Comparison of ENCODE assay signal across 25 cellular contexts in genomic region chr2:164568317-164568716, GRCh38. TPM values are rescaled to one million over a fixed set of nuclear protein-coding genes. Genes with fewer than 3 reads are reported as not detected.
DNase-seq lines count a peak whose midpoint lies in the region; ATAC-seq and TF ChIP-seq lines count a peak whose summit lies in the region.
"Had no signal": no experiment of that assay in that cellular context is flagged by ENCODE, and none has a peak within 500 bp of the region (broad histone marks: within the 10 kb centered on the region; RNA-seq: fewer than 3 reads in every experiment).

No MANE protein-coding gene starts in this region.

- H3K4me3 ChIP-seq in heart left ventricle (peak overlapping the region in 7 of 12 donors; percentile 3 to 41 (median 20)), body of pancreas (peak overlapping the region in 1 of 2 donors; percentile 23), lower lobe of right lung (peak overlapping the region; percentile 15)
- H3K4me3 ChIP-seq: GM23248 had no signal

- no peaks in the 10 kb centered on the region for H3K36me3 ChIP-seq in heart left ventricle
- H3K36me3 ChIP-seq in body of pancreas (replicated peaks in 1 of 2; ENCODE audit: insufficient read depth in 1 of 2, low read depth in 2 of 2) = no peaks in the 10 kb centered on the region
- no peaks in the 10 kb centered on the region for H3K36me3 ChIP-seq in lower lobe of right lung

- H3K27me3 Mint-ChIP-seq in type B pancreatic cell = no peaks in the 10 kb centered on the region

- H3K4me3 Mint-ChIP-seq in type B pancreatic cell = peak overlapping the region; percentile 33
- H3K4me3 Mint-ChIP-seq: CD8-positive, alpha-beta T cell; H9; HFFc6 had no signal

- H3K4me1 ChIP-seq in heart left ventricle (peaks cover 0 to 8% (median 0%) of the 10 kb centered on the region in 12 donors), body of pancreas (peaks cover 36% of the 10 kb centered on the region), lower lobe of right lung (no peaks in the 10 kb centered on the region)

- DNase-seq in heart left ventricle (no peak), left ventricle myocardium superior (no peak), body of pancreas (peak in 1 of 4 donors; percentile 51), lower lobe of right lung (no peak), type B pancreatic cell (ENCODE audit: extremely low spot score, unreplicated experiment) (no peak), NCI-H2081 (lab: John Stamatoyannopoulos, UW) (no peak), RPMI8226 (no peak)
- DNase-seq: 8988T; AML-193; C1 segment of cervical spinal cord; CD8-positive, alpha-beta T cell; EL; GF-D8; GM23248; H9; HFFc6; KBM-7; NCI-H1105; NCI-H146; NCI-H2029; NCI-H226; NCI-H524; Right ventricle myocardium superior had no signal

- H3K9me3 Mint-ChIP-seq in type B pancreatic cell = no peaks in the 10 kb centered on the region
- H3K9me3 Mint-ChIP-seq: CD8-positive, alpha-beta T cell; H9; HFFc6 had no signal

- H3K27me3 ChIP-seq in heart left ventricle (no peaks in the 10 kb centered on the region), body of pancreas (no peaks in the 10 kb centered on the region), lower lobe of right lung (ENCODE audit: low read depth) (no peaks in the 10 kb centered on the region)

- H3K36me3 Mint-ChIP-seq in type B pancreatic cell = no peaks in the 10 kb centered on the region
- H3K36me3 Mint-ChIP-seq: CD8-positive, alpha-beta T cell had no signal

- 82 to 92% (median 84%) methylated on average over 5 of the region's 5 CpGs for WGBS in heart left ventricle, 4 donors
- WGBS in body of pancreas, 2 donors = 18 to 22% methylated on average over 5 of the region's 5 CpGs

- H3K27ac Mint-ChIP-seq in type B pancreatic cell = no peak overlapping the region
- H3K27ac Mint-ChIP-seq: CD8-positive, alpha-beta T cell; H9; HFFc6 had no signal

- no peak for ATAC-seq in heart left ventricle
- no peak for ATAC-seq in left ventricle myocardium superior
- peak; percentile 25 for ATAC-seq in body of pancreas
- no peak for ATAC-seq in lower lobe of right lung
- no peak for ATAC-seq in HG02884 (IDR thresholded peaks at IDR 0.05; ENCODE audit: unreplicated experiment)
- ATAC-seq: CD8-positive, alpha-beta T cell had no signal

- H3K9me3 ChIP-seq in heart left ventricle = no peaks in the 10 kb centered on the region
- no peaks in the 10 kb centered on the region for H3K9me3 ChIP-seq in body of pancreas
- H3K9me3 ChIP-seq in lower lobe of right lung = no peaks in the 10 kb centered on the region

- TF ChIP-seq CTCF in heart left ventricle (IDR thresholded peaks at IDR 0.05) (no peak), body of pancreas (IDR thresholded peaks at IDR 0.05) (no peak), lower lobe of right lung (IDR thresholded peaks at IDR 0.05) (no peak), type B pancreatic cell (conservative IDR thresholded peaks at IDR 0.05) (no peak)

- intact Hi-C loops in heart left ventricle (cut with DNase I) (loop anchor here in 2 of 10 donors (10.0 kb wide), 2 partner anchors 146 to 346 kb away; no protein-coding TSS in a partner anchor), left ventricle myocardium superior (cut with micrococcal nuclease) (loop anchor here (10.0 kb wide), 1 partner anchor 146 kb away; no protein-coding TSS in a partner anchor), body of pancreas (cut with DNase I) (no loop called here), lower lobe of right lung (cut with DNase I) (no loop called here)

- peaks cover 19% of the 10 kb centered on the region for H3K4me1 Mint-ChIP-seq in type B pancreatic cell (ENCODE audit: unreplicated experiment)
- H3K4me1 Mint-ChIP-seq: H9 had no signal

- H3K27ac ChIP-seq in heart left ventricle = peak overlapping the region in 1 of 12 donors; percentile 36
- peak overlapping the region; percentile 40 to 78 (median 69) for H3K27ac ChIP-seq in body of pancreas
- H3K27ac ChIP-seq in lower lobe of right lung = no peak overlapping the region
- H3K27ac ChIP-seq: GM23248 had no signal

- TF ChIP-seq POLR2A in heart left ventricle (IDR thresholded peaks at IDR 0.05) = no peak
- TF ChIP-seq POLR2A in body of pancreas (IDR thresholded peaks at IDR 0.05) = peak in 1 of 3 donors; percentile 16

RNA-seq across cellular contexts. Expression of gene GRB14, which starts 53.0 kb away (rescaled TPM):
- total RNA-seq in heart left ventricle = 10 to 100 TPM in 6 of 9 donors, 1 to 10 TPM in 3; 2.7 to 22.9 (median 13.3) TPM
- 10 to 100 TPM in 1 of 2 donors, 1 to 10 TPM in 1; 3.2 to 42.3 TPM for polyA plus RNA-seq in heart left ventricle
- 27.8 TPM for total RNA-seq in left ventricle myocardium superior
- 10 to 100 TPM; 22.7 to 27.5 TPM for total RNA-seq in body of pancreas
- 4.6 TPM for total RNA-seq in lower lobe of right lung
- 8.8 and 11.6 TPM in 2 replicates for total RNA-seq in type B pancreatic cell (ENCODE audit: low replicate concordance)
- total RNA-seq: CD8-positive, alpha-beta T cell; GM23248 had no signal
- polyA plus RNA-seq: AG04450 had no signal
